Comparison of ENCODE assay signal across 25 cellular contexts in genomic region chr12:56878010-56878339, GRCh38. TPM values are rescaled to one million over a fixed set of nuclear protein-coding genes. Genes with fewer than 3 reads are reported as not detected.
DNase-seq lines count a peak whose midpoint lies in the region; ATAC-seq, FAIRE-seq and TF ChIP-seq lines count a peak whose summit lies in the region.
"Had no signal": no experiment of that assay in that cellular context is flagged by ENCODE, and none has a peak within 500 bp of the region (broad histone marks: within the 10 kb centered on the region; RNA-seq: fewer than 3 reads in every experiment).

No MANE protein-coding gene starts in this region.

- peaks cover 26% of the 10 kb centered on the region for H3K27me3 Mint-ChIP-seq in stimulated activated memory B cell treated with anti-CD40 and anti-IgM and Interleukin-4, amounts not matched to agents 10 μg/mL and 1 μg/mL and 100 μg/mL, for 72 hours

- H3K4me3 Mint-ChIP-seq in stimulated activated memory B cell treated with anti-CD40 and anti-IgM and Interleukin-4, amounts not matched to agents 10 μg/mL and 1 μg/mL and 100 μg/mL, for 72 hours, result no peak overlapping the region
- H3K4me3 Mint-ChIP-seq: activated naive CD8-positive, alpha-beta T cell treated with anti-CD3 and anti-CD28 coated beads, Interleukin-2, amount 10 ng/mL, durations not matched to agents 7 days and 5 days; activated T-helper 1 cell treated with anti-CD3 and anti-CD28 coated beads, Interleukin-12 subunit alpha, Interleukin-12 subunit beta, Interleukin-2, Interleukin-4 antibody, amounts not matched to agents 30 ng/mL and 10 ng/mL and 1 ng/mL, durations not matched to agents 14 hours and 24 hours and 36 hours; naive thymus-derived CD4-positive, alpha-beta T cell had no signal

- no peak for TF ChIP-seq CTCF in spleen (IDR thresholded peaks at IDR 0.05 in 8 of 11, conservative IDR thresholded peaks at IDR 0.05 in 3 of 11)

- H3K4me1 ChIP-seq in spleen, result peaks cover 0 to 16% (median 0%) of the 10 kb centered on the region in 6 donors
- H3K4me1 ChIP-seq: BLaER1, HAP-1, pancreas had no signal

- H3K27ac ChIP-seq in spleen, result peak overlapping the region in 6 of 8 donors; percentile 39 to 76 (median 57)
- H3K27ac ChIP-seq: BLaER1, brain microvascular endothelial cell, epithelial cell of prostate, pancreas had no signal

- no peak overlapping the region for H3K4me3 ChIP-seq in spleen
- H3K4me3 ChIP-seq: BLaER1, HAP-1, pancreas had no signal

- H3K9me3 Mint-ChIP-seq in stimulated activated memory B cell treated with anti-CD40 and anti-IgM and Interleukin-4, amounts not matched to agents 10 μg/mL and 1 μg/mL and 100 μg/mL, for 72 hours, result peaks cover 6% of the 10 kb centered on the region

- TF ChIP-seq POLR2A in spleen (IDR thresholded peaks at IDR 0.05), result no peak

- DNase-seq in HuH-7.5 (ENCODE audit: low spot score), result peak; percentile 31
- DNase-seq in RCC 7860 (ENCODE audit: low spot score), result peak; percentile 56
- peak; percentile 15 for DNase-seq in glomerular visceral epithelial cell (ENCODE audit: extremely low spot score)
- DNase-seq in spleen, result no peak
- DNase-seq in NCI-H526 (lab: John Stamatoyannopoulos, UW), result no peak
- no peak for DNase-seq in NCI-H748 treated with DMSO at 0.1 percent for 48 hours (lab: John Stamatoyannopoulos, UW)
- DNase-seq: activated naive CD8-positive, alpha-beta T cell treated with anti-CD3 and anti-CD28 coated beads, Interleukin-2, amount 10 ng/mL, durations not matched to agents 7 days and 5 days; brain microvascular endothelial cell; dermis blood vessel endothelial cell; naive thymus-derived CD4-positive, alpha-beta T cell; NCI-H1694; NCI-H2227 treated with DMSO at 0.1 percent for 48 hours; pancreas; small intestine; stimulated activated CD4-positive, alpha-beta T cell treated with anti-CD3 and anti-CD28 coated beads, Interleukin-4, amount 100 ng/mL, for 4 hours had no signal

- no peaks in the 10 kb centered on the region for H3K36me3 ChIP-seq in spleen
- H3K36me3 ChIP-seq: BLaER1, brain microvascular endothelial cell, HAP-1, pancreas had no signal

- intact Hi-C loops in spleen (cut with DNase I; ENCODE audit: low total_unique reads), result no loop called here

- no peak for ATAC-seq in stimulated activated memory B cell treated with anti-CD40 and anti-IgM and Interleukin-4, amounts not matched to agents 10 μg/mL and 1 μg/mL and 100 μg/mL, for 72 hours
- ATAC-seq: naive thymus-derived CD4-positive, alpha-beta T cell had no signal

- H3K27ac Mint-ChIP-seq in stimulated activated memory B cell treated with anti-CD40 and anti-IgM and Interleukin-4, amounts not matched to agents 10 μg/mL and 1 μg/mL and 100 μg/mL, for 72 hours, result no peak overlapping the region
- H3K27ac Mint-ChIP-seq: activated naive CD8-positive, alpha-beta T cell treated with anti-CD3 and anti-CD28 coated beads, Interleukin-2, amount 10 ng/mL, durations not matched to agents 7 days and 5 days; activated T-helper 1 cell treated with anti-CD3 and anti-CD28 coated beads, Interleukin-12 subunit alpha, Interleukin-12 subunit beta, Interleukin-2, Interleukin-4 antibody, amounts not matched to agents 30 ng/mL and 10 ng/mL and 1 ng/mL, durations not matched to agents 14 hours and 24 hours and 36 hours; naive thymus-derived CD4-positive, alpha-beta T cell had no signal

- H3K36me3 Mint-ChIP-seq in stimulated activated memory B cell treated with anti-CD40 and anti-IgM and Interleukin-4, amounts not matched to agents 10 μg/mL and 1 μg/mL and 100 μg/mL, for 72 hours, result peaks cover 5% of the 10 kb centered on the region
- H3K36me3 Mint-ChIP-seq: activated naive CD8-positive, alpha-beta T cell treated with anti-CD3 and anti-CD28 coated beads, Interleukin-2, amount 10 ng/mL, durations not matched to agents 7 days and 5 days had no signal

- peaks cover 0 to 22% (median 18%) of the 10 kb centered on the region in 8 donors for H3K9me3 ChIP-seq in spleen
- H3K9me3 ChIP-seq: pancreas had no signal

- no peaks in the 10 kb centered on the region for H3K4me1 Mint-ChIP-seq in stimulated activated memory B cell treated with anti-CD40 and anti-IgM and Interleukin-4, amounts not matched to agents 10 μg/mL and 1 μg/mL and 100 μg/mL, for 72 hours
- H3K4me1 Mint-ChIP-seq: activated naive CD8-positive, alpha-beta T cell treated with anti-CD3 and anti-CD28 coated beads, Interleukin-2, amount 10 ng/mL, durations not matched to agents 7 days and 5 days; naive thymus-derived CD4-positive, alpha-beta T cell had no signal

- FAIRE-seq in RCC 7860 (lab: Jason Lieb, UNC), result no peak
- FAIRE-seq: pancreas, small intestine had no signal

- peaks cover 0 to 5% (median 0%) of the 10 kb centered on the region in 7 donors for H3K27me3 ChIP-seq in spleen (replicated peaks in 1 of 7)
- H3K27me3 ChIP-seq: BLaER1, brain microvascular endothelial cell, pancreas had no signal

RNA-seq across cellular contexts. Expression of gene SDR9C7, which starts 56.2 kb away (rescaled TPM):
- under 1 TPM in 1 of 7 donors, not detected in 6; 0.51 TPM for total RNA-seq in spleen
- polyA plus RNA-seq in spleen, result under 1 TPM in 2 of 3 donors, not detected in 1; 0.03 to 0.04 TPM
- total RNA-seq: activated CD8-positive, alpha-beta memory T cell treated with anti-CD3 and anti-CD28 coated beads for 36 hours; activated naive CD8-positive, alpha-beta T cell treated with anti-CD3 and anti-CD28 coated beads, Interleukin-2, amount 10 ng/mL, durations not matched to agents 7 days and 5 days; activated T-helper 1 cell treated with anti-CD3 and anti-CD28 coated beads, Interleukin-12 subunit alpha, Interleukin-12 subunit beta, Interleukin-2, Interleukin-4 antibody, amounts not matched to agents 30 ng/mL and 10 ng/mL and 1 ng/mL, durations not matched to agents 14 hours and 24 hours and 36 hours; dermis blood vessel endothelial cell; G401; HT-29; lung microvascular endothelial cell; naive thymus-derived CD4-positive, alpha-beta T cell; pancreas; T-helper 2 cell treated with Interferon-gamma antibody and Interleukin-4, amounts not matched to agents 100 ng/mL and 5 ng/mL, for 36 hours had no signal
- polyA plus RNA-seq: naive thymus-derived CD4-positive, alpha-beta T cell; pancreas; small intestine had no signal

Comparison
In these comparisons a context has a peak if more than half of its experiments do, and no peak if none do; other contexts are left out.
1. DNase-seq: peak in HuH-7.5 (single experiment), RCC 7860 (single experiment) and glomerular visceral epithelial cell (single experiment); none in spleen (single experiment), NCI-H526 (0 of 2) and NCI-H748 treated with DMSO at 0.1 percent for 48 hours (single experiment).